Comparison of ENCODE assay signal across 8 cellular contexts in the genomic region with DNA sequence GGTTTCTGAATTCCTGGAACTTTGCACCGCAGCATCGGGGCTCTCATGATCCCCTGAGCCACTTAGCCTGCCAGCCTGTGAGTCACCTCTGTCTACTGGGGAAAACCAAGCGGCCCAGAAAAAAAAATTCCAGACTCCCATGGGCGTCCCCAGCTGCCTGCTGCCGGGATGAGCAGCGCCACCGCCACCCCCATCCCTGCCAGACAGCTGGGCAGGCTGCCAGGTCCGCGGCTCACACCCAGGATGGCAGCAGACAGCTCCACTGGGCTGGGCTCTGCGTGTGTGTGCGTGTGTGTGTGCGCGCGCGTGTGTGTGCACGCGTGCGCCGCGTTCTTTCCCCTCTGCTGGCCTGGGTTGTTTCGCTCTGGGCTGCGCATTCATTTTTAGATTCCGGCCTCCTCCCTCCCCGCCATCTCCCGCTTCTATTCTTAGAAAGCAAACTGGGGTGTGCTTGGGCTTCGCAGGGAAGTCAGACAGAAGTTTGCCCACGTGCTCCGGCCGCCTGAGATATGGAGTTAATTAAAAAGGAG. TPM values are rescaled to one million over a fixed set of nuclear protein-coding genes. Genes with fewer than 3 reads are reported as not detected.
DNase-seq lines count a peak whose midpoint lies in the region; ATAC-seq and TF ChIP-seq lines count a peak whose summit lies in the region.

No MANE protein-coding gene starts in this region.

- TF ChIP-seq CTCF in GM12864 (IDR thresholded peaks at IDR 0.05; ENCODE audit: low read depth, low read length, missing control alignments) (no peak), adrenal gland (IDR thresholded peaks at IDR 0.05) (no peak), sigmoid colon (IDR thresholded peaks at IDR 0.05) (no peak)

- no peaks in the 10 kb centered on the region for H3K9me3 ChIP-seq in adrenal gland (replicated peaks in 1 of 3)
- H3K9me3 ChIP-seq in right cardiac atrium (ENCODE audit: control insufficient read depth, low read length), result no peaks in the 10 kb centered on the region
- no peaks in the 10 kb centered on the region for H3K9me3 ChIP-seq in sigmoid colon

- peak in 2 of 4 donors; percentile 43 to 54 for TF ChIP-seq EP300 in sigmoid colon (IDR thresholded peaks at IDR 0.05)

- peak; percentile 29 for DNase-seq in GM12864 (ENCODE audit: low read depth)
- peak; percentile 88 for DNase-seq in LoVo (ENCODE audit: low spot score)
- DNase-seq in T follicular helper cell (ENCODE audit: low read depth), result peak; percentile 35
- peak; percentile 77 to 89 (median 86) for DNase-seq in adrenal gland
- peak; percentile 88 to 96 (median 94) for DNase-seq in right cardiac atrium
- DNase-seq in sigmoid colon, result peak; percentile 90

- H3K4me1 ChIP-seq in adrenal gland (replicated peaks in 1 of 2) (peaks cover 14 to 18% of the 10 kb centered on the region in 2 donors), right cardiac atrium (ENCODE audit: control insufficient read depth, insufficient read depth, low read length) (peaks cover 8% of the 10 kb centered on the region), sigmoid colon (peaks cover 0 to 34% (median 27%) of the 10 kb centered on the region in 4 donors)

- H3K27me3 ChIP-seq in adrenal gland, result no peaks in the 10 kb centered on the region
- no peaks in the 10 kb centered on the region for H3K27me3 ChIP-seq in right cardiac atrium (ENCODE audit: control insufficient read depth, insufficient read depth)
- H3K27me3 ChIP-seq in sigmoid colon, result no peaks in the 10 kb centered on the region

- 2 to 21% (median 7%) methylated on average over 21 to 29 of the region's 29 CpGs for WGBS in adrenal gland, 4 donors
- under 1% methylated on average over 29 of the region's 29 CpGs for WGBS in right cardiac atrium
- 0 to 10% methylated on average over 29 of the region's 29 CpGs for WGBS in sigmoid colon, 2 donors

- H3K36me3 ChIP-seq in adrenal gland (replicated peaks in 1 of 2) (no peaks in the 10 kb centered on the region), sigmoid colon (no peaks in the 10 kb centered on the region)

- intact Hi-C loops in adrenal gland (cut with DNase I) (no loop called here), right cardiac atrium (cut with DNase I) (loop anchor here in 1 of 4 donors (10.0 kb wide), 1 partner anchor 54 kb away; no protein-coding TSS in a partner anchor), sigmoid colon (cut with DNase I) (loop anchor here (2.0 to 10.0 kb wide), 4 partner anchors 30 to 210 kb away; no protein-coding TSS in a partner anchor)

- H3K27ac ChIP-seq in adrenal gland, result peak overlapping the region; percentile 49 to 85 (median 61)
- H3K27ac ChIP-seq in right cardiac atrium (ENCODE audit: low read length), result peak overlapping the region; percentile 75
- H3K27ac ChIP-seq in sigmoid colon, result peak overlapping the region; percentile 70 to 90 (median 82)

- peak; percentile 88 to 89 for ATAC-seq in right cardiac atrium
- no peak for ATAC-seq in HG02798 (IDR thresholded peaks at IDR 0.05; ENCODE audit: poor library complexity, unreplicated experiment)
- ATAC-seq in HG02642 (IDR thresholded peaks at IDR 0.05; ENCODE audit: poor library complexity, unreplicated experiment), result no peak

- peak overlapping the region; percentile 27 for H3K4me3 ChIP-seq in GM12864 (ENCODE audit: low read depth, low read length)
- peak overlapping the region in 1 of 4 donors; percentile 35 for H3K4me3 ChIP-seq in adrenal gland
- no peak overlapping the region for H3K4me3 ChIP-seq in right cardiac atrium (ENCODE audit: low read length)
- peak overlapping the region; percentile 22 to 47 (median 44) for H3K4me3 ChIP-seq in sigmoid colon

- TF ChIP-seq POLR2A in adrenal gland (IDR thresholded peaks at IDR 0.05), result no peak
- no peak for TF ChIP-seq POLR2A in sigmoid colon (IDR thresholded peaks at IDR 0.05)

RNA-seq across cellular contexts. Expression of gene PMEPA1, which starts 38.9 kb away (rescaled TPM):
- 10 to 100 TPM in 4 of 8 donors, 1 to 10 TPM in 4; 3.4 to 36.0 (median 10.0) TPM for total RNA-seq in adrenal gland
- 10 to 100 TPM in 2 of 3 donors, 1 to 10 TPM in 1; 9.5 to 13.2 (median 11.1) TPM for polyA plus RNA-seq in adrenal gland
- total RNA-seq in right cardiac atrium, result 10 to 100 TPM; 31.7 to 82.0 (median 44.3) TPM
- 17.3 TPM for polyA plus RNA-seq in right cardiac atrium
- 10 to 100 TPM in 1 of 4 donors, 1 to 10 TPM in 3; 3.9 to 23.3 (median 7.5) TPM for total RNA-seq in sigmoid colon
- polyA plus RNA-seq in sigmoid colon, result 10 to 100 TPM in 1 of 3 donors, 1 to 10 TPM in 2; 3.6 to 16.8 (median 6.5) TPM

Comparison
In these comparisons a context has a peak if more than half of its experiments do, and no peak if none do; other contexts are left out.
1. DNase-seq: peak in every context shown above with its lines; median percentile 94 in right cardiac atrium; 90 in sigmoid colon; 88 in LoVo; 86 in adrenal gland; 35 in T follicular helper cell; 29 in GM12864.
2. ATAC-seq: peak in right cardiac atrium (2 of 2); none in HG02798 (single experiment) and HG02642 (single experiment).
3. Peak in every context shown above with its lines, with median percentiles within 50 percentile points of each other: H3K27ac ChIP-seq.